ENCODE assay signal across 8 cellular contexts in genomic region chr6:21597243-21597682, GRCh38. TPM values are rescaled to one million over a fixed set of nuclear protein-coding genes. Genes with fewer than 3 reads are reported as not detected.
DNase-seq lines count a peak whose midpoint lies in the region; ATAC-seq and TF ChIP-seq lines count a peak whose summit lies in the region.

No MANE protein-coding gene starts in this region.

- H3K9me3 ChIP-seq in thoracic aorta = no peaks in the 10 kb centered on the region

- H3K4me3 ChIP-seq in thoracic aorta = peak overlapping the region; percentile 95

- ATAC-seq in thoracic aorta (ENCODE audit: insufficient number of reproducible peaks, low FRiP score, low read depth) (no peak), HG02973 (IDR thresholded peaks at IDR 0.05; ENCODE audit: unreplicated experiment) (no peak)

- no peaks in the 10 kb centered on the region for H3K9me3 Mint-ChIP-seq in activated CD4-positive, alpha-beta T cell treated with anti-CD3 and anti-CD28 coated beads, Interleukin-2, amount 10 ng/mL, durations not matched to agents 7 days and 5 days
- no peaks in the 10 kb centered on the region for H3K9me3 Mint-ChIP-seq in activated T-helper 2 cell treated with anti-CD3 and anti-CD28 coated beads, Interferon-gamma antibody, Interleukin-2, Interleukin-4, amounts not matched to agents 10 μg/mL and 5 μg/mL and 100 μg/mL, durations not matched to agents 14 hours and 24 hours and 36 hours
- no peaks in the 10 kb centered on the region for H3K9me3 Mint-ChIP-seq in immature natural killer cell

- peak overlapping the region; percentile 80 for H3K27ac Mint-ChIP-seq in activated CD4-positive, alpha-beta T cell treated with anti-CD3 and anti-CD28 coated beads, Interleukin-2, amount 10 ng/mL, durations not matched to agents 7 days and 5 days
- peak overlapping the region; percentile 97 for H3K27ac Mint-ChIP-seq in activated T-helper 2 cell treated with anti-CD3 and anti-CD28 coated beads, Interferon-gamma antibody, Interleukin-2, Interleukin-4, amounts not matched to agents 10 μg/mL and 5 μg/mL and 100 μg/mL, durations not matched to agents 14 hours and 24 hours and 36 hours
- peak overlapping the region in 4 of 6 donors; percentile 41 to 86 (median 72) for H3K27ac Mint-ChIP-seq in immature natural killer cell

- peaks cover 5 to 24% of the 10 kb centered on the region in 2 donors for H3K4me1 ChIP-seq in thoracic aorta (ENCODE audit: control insufficient read depth in 1 of 2, low read depth in 2 of 2)

- TF ChIP-seq CTCF in thoracic aorta (IDR thresholded peaks at IDR 0.05) = no peak

- intact Hi-C loops in activated T-helper 2 cell treated with anti-CD3 and anti-CD28 coated beads, Interferon-gamma antibody, Interleukin-2, Interleukin-4, amounts not matched to agents 10 μg/mL and 5 μg/mL and 100 μg/mL, durations not matched to agents 14 hours and 24 hours and 36 hours (cut with micrococcal nuclease) = loop anchor here (1.0 to 10.0 kb wide), 9 partner anchors 8 to 1762 kb away; partner anchors contain the start of gene ID4

- H3K4me3 Mint-ChIP-seq in activated CD4-positive, alpha-beta T cell treated with anti-CD3 and anti-CD28 coated beads, Interleukin-2, amount 10 ng/mL, durations not matched to agents 7 days and 5 days = peak overlapping the region; percentile 79
- H3K4me3 Mint-ChIP-seq in activated T-helper 2 cell treated with anti-CD3 and anti-CD28 coated beads, Interferon-gamma antibody, Interleukin-2, Interleukin-4, amounts not matched to agents 10 μg/mL and 5 μg/mL and 100 μg/mL, durations not matched to agents 14 hours and 24 hours and 36 hours (ENCODE audit: low read depth) = peak overlapping the region; percentile 94
- H3K4me3 Mint-ChIP-seq in immature natural killer cell = peak overlapping the region; percentile 91 to 94 (median 93)

- H3K4me1 Mint-ChIP-seq in activated CD4-positive, alpha-beta T cell treated with anti-CD3 and anti-CD28 coated beads, Interleukin-2, amount 10 ng/mL, durations not matched to agents 7 days and 5 days = peaks cover 27% of the 10 kb centered on the region
- peaks cover 25% of the 10 kb centered on the region for H3K4me1 Mint-ChIP-seq in activated T-helper 2 cell treated with anti-CD3 and anti-CD28 coated beads, Interferon-gamma antibody, Interleukin-2, Interleukin-4, amounts not matched to agents 10 μg/mL and 5 μg/mL and 100 μg/mL, durations not matched to agents 14 hours and 24 hours and 36 hours (ENCODE audit: low read depth)
- peaks cover 31 to 40% of the 10 kb centered on the region in 2 donors for H3K4me1 Mint-ChIP-seq in immature natural killer cell

- peaks cover 5% of the 10 kb centered on the region for H3K36me3 Mint-ChIP-seq in activated CD4-positive, alpha-beta T cell treated with anti-CD3 and anti-CD28 coated beads, Interleukin-2, amount 10 ng/mL, durations not matched to agents 7 days and 5 days (ENCODE audit: low read depth)
- H3K36me3 Mint-ChIP-seq in activated T-helper 2 cell treated with anti-CD3 and anti-CD28 coated beads, Interferon-gamma antibody, Interleukin-2, Interleukin-4, amounts not matched to agents 10 μg/mL and 5 μg/mL and 100 μg/mL, durations not matched to agents 14 hours and 24 hours and 36 hours (ENCODE audit: low read depth) = peaks cover 38% of the 10 kb centered on the region
- H3K36me3 Mint-ChIP-seq in immature natural killer cell = no peaks in the 10 kb centered on the region

- DNase-seq in activated CD4-positive, alpha-beta T cell treated with anti-CD3 and anti-CD28 coated beads, Interleukin-2, amount 10 ng/mL, durations not matched to agents 7 days and 5 days = no peak
- no peak for DNase-seq in activated CD4-positive, alpha-beta T cell treated with anti-CD3 and anti-CD28 coated beads, Interleukin-2, amount 50 U/mL, for 1 hour
- DNase-seq in activated T-helper 2 cell treated with anti-CD3 and anti-CD28 coated beads, Interferon-gamma antibody, Interleukin-2, Interleukin-4, amounts not matched to agents 10 μg/mL and 5 μg/mL and 100 μg/mL, durations not matched to agents 14 hours and 24 hours and 36 hours (ENCODE audit: low spot score) = no peak
- DNase-seq in immature natural killer cell = no peak
- no peak for DNase-seq in thoracic aorta (ENCODE audit: low spot score)
- no peak for DNase-seq in activated CD8-positive, alpha-beta memory T cell treated with anti-CD3 and anti-CD28 coated beads, Interleukin-2, amount 50 U/mL, for 4 hours
- DNase-seq in stimulated activated CD4-positive, alpha-beta T cell treated with anti-CD3 and anti-CD28 coated beads, Interleukin-2, amount 100 ng/mL, for 24 hours = no peak

- peaks cover 44% of the 10 kb centered on the region for H3K27me3 Mint-ChIP-seq in activated CD4-positive, alpha-beta T cell treated with anti-CD3 and anti-CD28 coated beads, Interleukin-2, amount 10 ng/mL, durations not matched to agents 7 days and 5 days
- peaks cover 38% of the 10 kb centered on the region for H3K27me3 Mint-ChIP-seq in activated T-helper 2 cell treated with anti-CD3 and anti-CD28 coated beads, Interferon-gamma antibody, Interleukin-2, Interleukin-4, amounts not matched to agents 10 μg/mL and 5 μg/mL and 100 μg/mL, durations not matched to agents 14 hours and 24 hours and 36 hours (ENCODE audit: low read depth)
- H3K27me3 Mint-ChIP-seq in immature natural killer cell (ENCODE audit: low read depth in 3 of 3) = peaks cover 18 to 29% (median 25%) of the 10 kb centered on the region in 3 donors

- POLR2A ChIA-PET in activated CD4-positive, alpha-beta T cell treated with anti-CD3 and anti-CD28 coated beads, Interleukin-2, amount 10 ng/mL, durations not matched to agents 7 days and 5 days (lab: Charles Lee) = no interaction called here

- CTCF ChIA-PET in activated CD4-positive, alpha-beta T cell treated with anti-CD3 and anti-CD28 coated beads, Interleukin-2, amount 10 ng/mL, durations not matched to agents 7 days and 5 days (lab: Charles Lee) = no interaction called here

- H3K36me3 ChIP-seq in thoracic aorta = no peaks in the 10 kb centered on the region

- H3K27me3 ChIP-seq in thoracic aorta (replicated peaks; ENCODE audit: insufficient read depth) = no peaks in the 10 kb centered on the region

- H3K27ac ChIP-seq in thoracic aorta = peak overlapping the region; percentile 92 to 95

RNA-seq across cellular contexts. Expression of gene SOX4, which starts 3.7 kb away (rescaled TPM):
- total RNA-seq in activated CD4-positive, alpha-beta T cell treated with anti-CD3 and anti-CD28 coated beads, Interleukin-2, amount 10 ng/mL, durations not matched to agents 7 days and 5 days = 1 to 10 TPM; 1.4 TPM
- total RNA-seq in activated T-helper 2 cell treated with anti-CD3 and anti-CD28 coated beads, Interferon-gamma antibody, Interleukin-2, Interleukin-4, amounts not matched to agents 10 μg/mL and 5 μg/mL and 100 μg/mL, durations not matched to agents 14 hours and 24 hours and 36 hours = 20.3 and 20.8 TPM in 2 replicates
- 1 to 10 TPM in 2 of 3 donors, under 1 TPM in 1; 0.75 to 1.7 (median 1.6) TPM for polyA plus RNA-seq in immature natural killer cell
- total RNA-seq in thoracic aorta = 10 to 100 TPM in 1 of 2 donors, 1 to 10 TPM in 1; 5.6 to 22.1 TPM
